Comparison of ENCODE assay signal across 8 cellular contexts in the genomic region with DNA sequence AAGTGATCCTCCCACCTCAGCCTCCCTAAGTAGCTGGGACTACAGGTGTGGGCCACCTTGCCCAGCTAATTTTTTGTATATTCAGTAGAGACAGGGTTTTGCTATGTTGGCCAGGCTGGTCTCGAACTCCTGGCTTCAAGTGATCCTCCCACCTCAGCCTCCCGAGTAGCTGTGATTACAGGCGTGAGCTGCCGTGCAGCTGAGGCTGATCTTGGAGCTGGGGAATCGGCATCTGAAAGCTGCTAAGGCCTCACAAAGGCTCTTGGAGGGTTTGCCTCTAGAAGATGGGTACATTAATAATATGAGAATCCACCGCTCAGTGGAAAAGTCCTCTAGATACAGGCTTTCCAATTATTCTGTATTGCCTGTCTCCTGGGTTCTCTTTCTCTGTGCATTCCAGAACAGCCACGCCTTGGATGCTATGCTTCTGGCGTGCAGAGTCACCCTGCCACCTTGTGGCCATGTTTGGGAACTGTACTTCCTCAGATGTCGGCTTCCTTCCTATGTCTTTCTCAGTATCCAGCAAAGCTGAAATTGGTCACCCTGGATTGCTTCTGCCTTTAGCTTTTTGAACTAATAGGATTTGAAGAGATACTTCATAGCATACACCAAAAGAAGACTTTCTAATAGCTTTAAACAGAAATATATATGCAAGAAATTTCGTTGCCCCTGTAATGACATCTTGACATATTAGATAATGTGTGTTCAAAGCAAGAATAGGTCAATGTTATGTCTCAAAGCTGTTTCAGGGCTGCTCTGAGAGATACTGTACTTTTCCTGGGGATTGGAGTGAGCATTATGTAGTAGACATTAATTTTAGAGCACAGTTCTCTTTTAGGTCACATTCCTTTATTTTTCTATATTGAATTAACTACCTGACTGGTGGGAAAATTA. TPM values are rescaled to one million over a fixed set of nuclear protein-coding genes. Genes with fewer than 3 reads are reported as not detected.
A peak's percentile ranks its signal among the peaks of the same experiment; 100 is the strongest.
DNase-seq lines count a peak whose midpoint lies in the region; ATAC-seq, FAIRE-seq and TF ChIP-seq lines count a peak whose summit lies in the region.

No MANE protein-coding gene starts in this region.

- H3K4me3 ChIP-seq in HAP-1 (no peak overlapping the region), psoas muscle (no peak overlapping the region)

- peak; percentile 96 for TF ChIP-seq CTCF in psoas muscle (IDR thresholded peaks at IDR 0.05)

- peak; percentile 84 for FAIRE-seq in G401.6 (lab: Jason Lieb, UNC)

- H3K27ac ChIP-seq in psoas muscle = no peak overlapping the region

- H3K4me1 ChIP-seq in HAP-1 = no peaks in the 10 kb centered on the region
- H3K4me1 ChIP-seq in psoas muscle = no peaks in the 10 kb centered on the region

- H3K27me3 ChIP-seq in HAP-1 (ENCODE audit: low read depth) (peaks cover 14% of the 10 kb centered on the region; the same call in 1 of the 2 replicates), psoas muscle (ENCODE audit: insufficient read depth in 3 of 3, low read length in 2 of 3) (no peaks in the 10 kb centered on the region)

- intact Hi-C loops in Right ventricle myocardium inferior (cut with DNase I) = loop anchor here (2.0 to 5.0 kb wide), 2 partner anchors 381 to 540 kb away; no protein-coding TSS in a partner anchor
- intact Hi-C loops in psoas muscle (cut with DNase I) = loop anchor here (1.0 to 5.0 kb wide), 3 partner anchors 376 to 540 kb away; no protein-coding TSS in a partner anchor

- WGBS in psoas muscle, 3 donors = 42 to 46% (median 46%) methylated on average over 10 of the region's 10 CpGs

- DNase-seq in HAP-1 (ENCODE audit: low spot score in 2 of 2) = peak; percentile 63 to 83
- DNase-seq in NAMALWA (ENCODE audit: low spot score) = peak; percentile 71
- peak; percentile 72 for DNase-seq in activated naive CD4-positive, alpha-beta T cell treated with anti-CD3 and anti-CD28 coated beads, Interleukin-2, amount 50 U/mL, for 16 hours
- peak; percentile 82 for DNase-seq in Right ventricle myocardium inferior (ENCODE audit: missing footprints)
- DNase-seq in psoas muscle = peak; percentile 64 to 78

- peak; percentile 100 for ATAC-seq in SK-N-SH treated with all-trans-retinoic acid at 6 μM for 48 hours
- ATAC-seq in Right ventricle myocardium inferior = peak; percentile 92
- peak; percentile 90 to 99 (median 94) for ATAC-seq in psoas muscle
- ATAC-seq in GM18873 (IDR thresholded peaks at IDR 0.05; ENCODE audit: low FRiP score, unreplicated experiment) = no peak

- H3K9me3 ChIP-seq in HAP-1 = no peaks in the 10 kb centered on the region
- no peaks in the 10 kb centered on the region for H3K9me3 ChIP-seq in psoas muscle

- H3K36me3 ChIP-seq in HAP-1 (replicated peaks) (no peaks in the 10 kb centered on the region), psoas muscle (ENCODE audit: insufficient read depth in 1 of 2, low read depth in 1 of 2) (no peaks in the 10 kb centered on the region)

- in situ Hi-C loops in HAP-1 (cut with MboI; ENCODE audit: low sequenced_read_pairs) = loop anchor here (5.0 kb wide), 1 partner anchor 380 kb away; no protein-coding TSS in a partner anchor

TF ChIP-seq in SK-N-SH treated with all-trans-retinoic acid at 6 μM for 48 hours, 23 proteins besides CTCF, POLR2A, EP300 and RAD21:
- TF ChIP-seq TOX (CRISPR knock-in tag; IDR thresholded peaks at IDR 0.05; ENCODE audit: borderline replicate concordance) (no peak), ZFP30 (CRISPR knock-in tag; IDR thresholded peaks at IDR 0.05) (no peak), SNAI2 (CRISPR knock-in tag; IDR thresholded peaks at IDR 0.05) (no peak), ZNF565 (CRISPR knock-in tag; conservative IDR thresholded peaks at IDR 0.05; ENCODE audit: low read depth) (no peak), OSR1 (CRISPR knock-in tag; IDR thresholded peaks at IDR 0.05) (no peak), ESRRG (CRISPR knock-in tag; IDR thresholded peaks at IDR 0.05) (no peak), CSDC2 (CRISPR knock-in tag; IDR thresholded peaks at IDR 0.05) (no peak)
- TF ChIP-seq, protein P1, sequence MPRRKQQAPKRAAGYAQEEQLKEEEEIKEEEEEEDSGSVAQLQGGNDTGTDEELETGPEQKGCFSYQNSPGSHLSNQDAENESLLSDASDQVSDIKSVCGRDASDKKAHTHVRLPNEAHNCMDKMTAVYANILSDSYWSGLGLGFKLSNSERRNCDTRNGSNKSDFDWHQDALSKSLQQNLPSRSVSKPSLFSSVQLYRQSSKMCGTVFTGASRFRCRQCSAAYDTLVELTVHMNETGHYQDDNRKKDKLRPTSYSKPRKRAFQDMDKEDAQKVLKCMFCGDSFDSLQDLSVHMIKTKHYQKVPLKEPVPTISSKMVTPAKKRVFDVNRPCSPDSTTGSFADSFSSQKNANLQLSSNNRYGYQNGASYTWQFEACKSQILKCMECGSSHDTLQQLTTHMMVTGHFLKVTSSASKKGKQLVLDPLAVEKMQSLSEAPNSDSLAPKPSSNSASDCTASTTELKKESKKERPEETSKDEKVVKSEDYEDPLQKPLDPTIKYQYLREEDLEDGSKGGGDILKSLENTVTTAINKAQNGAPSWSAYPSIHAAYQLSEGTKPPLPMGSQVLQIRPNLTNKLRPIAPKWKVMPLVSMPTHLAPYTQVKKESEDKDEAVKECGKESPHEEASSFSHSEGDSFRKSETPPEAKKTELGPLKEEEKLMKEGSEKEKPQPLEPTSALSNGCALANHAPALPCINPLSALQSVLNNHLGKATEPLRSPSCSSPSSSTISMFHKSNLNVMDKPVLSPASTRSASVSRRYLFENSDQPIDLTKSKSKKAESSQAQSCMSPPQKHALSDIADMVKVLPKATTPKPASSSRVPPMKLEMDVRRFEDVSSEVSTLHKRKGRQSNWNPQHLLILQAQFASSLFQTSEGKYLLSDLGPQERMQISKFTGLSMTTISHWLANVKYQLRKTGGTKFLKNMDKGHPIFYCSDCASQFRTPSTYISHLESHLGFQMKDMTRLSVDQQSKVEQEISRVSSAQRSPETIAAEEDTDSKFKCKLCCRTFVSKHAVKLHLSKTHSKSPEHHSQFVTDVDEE (CRISPR knock-in tag; IDR thresholded peaks at IDR 0.05) = no peak
- TF ChIP-seq, protein P2, sequence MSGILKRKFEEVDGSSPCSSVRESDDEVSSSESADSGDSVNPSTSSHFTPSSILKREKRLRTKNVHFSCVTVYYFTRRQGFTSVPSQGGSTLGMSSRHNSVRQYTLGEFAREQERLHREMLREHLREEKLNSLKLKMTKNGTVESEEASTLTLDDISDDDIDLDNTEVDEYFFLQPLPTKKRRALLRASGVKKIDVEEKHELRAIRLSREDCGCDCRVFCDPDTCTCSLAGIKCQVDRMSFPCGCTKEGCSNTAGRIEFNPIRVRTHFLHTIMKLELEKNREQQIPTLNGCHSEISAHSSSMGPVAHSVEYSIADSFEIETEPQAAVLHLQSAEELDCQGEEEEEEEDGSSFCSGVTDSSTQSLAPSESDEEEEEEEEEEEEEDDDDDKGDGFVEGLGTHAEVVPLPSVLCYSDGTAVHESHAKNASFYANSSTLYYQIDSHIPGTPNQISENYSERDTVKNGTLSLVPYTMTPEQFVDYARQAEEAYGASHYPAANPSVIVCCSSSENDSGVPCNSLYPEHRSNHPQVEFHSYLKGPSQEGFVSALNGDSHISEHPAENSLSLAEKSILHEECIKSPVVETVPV (CRISPR knock-in tag; IDR thresholded peaks at IDR 0.05) = no peak

RNA-seq across cellular contexts. Expression of a gene that starts 25.1 kb away (rescaled TPM):
- total RNA-seq in Right ventricle myocardium inferior (not detected), psoas muscle (not detected)
- under 1 TPM in 1 of 3 donors, not detected in 2; 0.06 TPM for polyA plus RNA-seq in psoas muscle
